ENCODE assay signal across 8 cellular contexts in genomic region chr6:144482142-144482541, GRCh38.
DNase-seq lines count a peak whose midpoint lies in the region; ATAC-seq and TF ChIP-seq lines count a peak whose summit lies in the region.

No MANE protein-coding gene starts in this region.

- no peak overlapping the region for H3K4me3 ChIP-seq in neural progenitor cell

- H3K27me3 ChIP-seq in CD4-positive, alpha-beta T cell (ENCODE audit: control insufficient read depth, insufficient read depth, low read length) = no peaks in the 10 kb centered on the region
- H3K27me3 ChIP-seq in neural progenitor cell = no peaks in the 10 kb centered on the region

- no peaks in the 10 kb centered on the region for H3K27me3 Mint-ChIP-seq in CD4-positive, alpha-beta T cell
- H3K27me3 Mint-ChIP-seq in neural progenitor cell (ENCODE audit: insufficient read depth, low read depth) = no peaks in the 10 kb centered on the region

- POLR2A ChIA-PET in CD4-positive, alpha-beta T cell (lab: Charles Lee) = interaction anchor here (0.7 to 1.0 kb wide), 3 partner anchors 219 to 266 kb away, joined by 3 to 4 read pairs (median 3); no protein-coding TSS in a partner anchor

- intact Hi-C loops in CD4-positive, alpha-beta T cell (cut with DNase I, micrococcal nuclease) = loop anchor here (1.0 to 10.0 kb wide), 6 partner anchors 220 to 907 kb away; no protein-coding TSS in a partner anchor

- peak; percentile 82 for TF ChIP-seq CTCF in CD4-positive, alpha-beta T cell (IDR thresholded peaks at IDR 0.05)
- TF ChIP-seq CTCF in neural progenitor cell (IDR thresholded peaks at IDR 0.05) = peak; percentile 68

- H3K27ac Mint-ChIP-seq in CD4-positive, alpha-beta T cell = peak overlapping the region; percentile 31
- no peak overlapping the region for H3K27ac Mint-ChIP-seq in neural progenitor cell

- peak; percentile 55 to 73 (median 64) for DNase-seq in CD4-positive, alpha-beta T cell
- DNase-seq in HS-5 (ENCODE audit: low read depth) = peak; percentile 39
- peak; percentile 54 for DNase-seq in OCI-M2 (lab: John Stamatoyannopoulos, UW; ENCODE audit: unreplicated experiment)
- peak; percentile 52 for DNase-seq in activated T-cell treated with anti-CD3 and anti-CD28 coated beads for 48 hours (ENCODE audit: low read depth)
- peak; percentile 75 for DNase-seq in fibroblast of gingiva (ENCODE audit: low read depth)
- DNase-seq in neural progenitor cell (ENCODE audit: low spot score) = peak; percentile 70
- DNase-seq in substantia nigra (lab: John Stamatoyannopoulos, UW) = peak in 31 of 49 donors; percentile 2 to 69 (median 32)

- no peak overlapping the region for H3K4me3 Mint-ChIP-seq in CD4-positive, alpha-beta T cell
- H3K4me3 Mint-ChIP-seq in neural progenitor cell = no peak overlapping the region

- no peaks in the 10 kb centered on the region for H3K9me3 ChIP-seq in CD4-positive, alpha-beta T cell (ENCODE audit: control insufficient read depth, low read length)
- H3K9me3 ChIP-seq in neural progenitor cell (ENCODE audit: low read depth) = no peaks in the 10 kb centered on the region

- H3F3A ChIP-seq in neural progenitor cell (ENCODE audit: low read depth) = no peaks in the 10 kb centered on the region

- CTCF ChIA-PET in CD4-positive, alpha-beta T cell (lab: Charles Lee) = interaction anchor here (0.6 to 3.4 kb wide), 10 partner anchors 9 to 1422 kb away, joined by 3 to 16 read pairs (median 4); no protein-coding TSS in a partner anchor

- H3K27ac ChIP-seq in CD4-positive, alpha-beta T cell (ENCODE audit: low read depth, low read length) = no peak overlapping the region
- no peak overlapping the region for H3K27ac ChIP-seq in neural progenitor cell
- no peak overlapping the region for H3K27ac ChIP-seq in substantia nigra (ENCODE audit: low read depth, low read length, poor library complexity, severe bottlenecking)

- H3K36me3 ChIP-seq in neural progenitor cell = no peaks in the 10 kb centered on the region

- H3K4me2 ChIP-seq in neural progenitor cell = no peak overlapping the region

- H3K36me3 Mint-ChIP-seq in CD4-positive, alpha-beta T cell (ENCODE audit: low read depth) = peaks cover 76% of the 10 kb centered on the region
- peaks cover 10% of the 10 kb centered on the region for H3K36me3 Mint-ChIP-seq in neural progenitor cell

- H4K20me1 ChIP-seq in neural progenitor cell (ENCODE audit: low read depth) = no peaks in the 10 kb centered on the region

- peak; percentile 77 for ATAC-seq in CD4-positive, alpha-beta T cell (ENCODE audit: poor library complexity)
- ATAC-seq in GM19397 (IDR thresholded peaks at IDR 0.05; ENCODE audit: unreplicated experiment) = peak; percentile 69

- H3K4me1 ChIP-seq in neural progenitor cell = no peaks in the 10 kb centered on the region

- no peaks in the 10 kb centered on the region for H3K9me3 Mint-ChIP-seq in CD4-positive, alpha-beta T cell
- no peaks in the 10 kb centered on the region for H3K9me3 Mint-ChIP-seq in neural progenitor cell

- H3K9ac ChIP-seq in neural progenitor cell = no peak overlapping the region

- no peaks in the 10 kb centered on the region for H3K4me1 Mint-ChIP-seq in CD4-positive, alpha-beta T cell (ENCODE audit: low read depth)
- no peaks in the 10 kb centered on the region for H3K4me1 Mint-ChIP-seq in neural progenitor cell

- H3K79me2 ChIP-seq in neural progenitor cell (ENCODE audit: low read depth) = no peaks in the 10 kb centered on the region

- H2AFZ ChIP-seq in neural progenitor cell (replicated peaks) = no peak overlapping the region
